In genomic region chr18:28831908-28832307, GRCh38 we compare ENCODE assay signal across 28 cellular contexts.
"Had no signal": no experiment of that assay in that cellular context is flagged by ENCODE, and none has a peak within 500 bp of the region (broad histone marks: within the 10 kb centered on the region; RNA-seq: fewer than 3 reads in every experiment).

No MANE protein-coding gene starts in this region.

- H3K79me2 ChIP-seq: parathyroid adenoma had no signal

- DNase-seq: immature natural killer cell; kidney; left colon; left lung; lower lobe of right lung; mammary epithelial cell; mesenchymal stem cell; naive B cell; natural killer cell; nephron progenitor cell; occipital lobe; right cardiac atrium; stimulated activated CD4-positive, alpha-beta T cell treated with anti-CD3 and anti-CD28 coated beads, Interleukin-12 subunit alpha, Interleukin-12 subunit beta, amount 100 ng/mL, for 4 hours; stimulated activated CD4-positive, alpha-beta T cell treated with anti-CD3 and anti-CD28 coated beads, Interleukin-15, amount 100 ng/mL, for 24 hours; stimulated activated CD4-positive, alpha-beta T cell treated with anti-CD3 and anti-CD28 coated beads, Interleukin-2, amount 100 ng/mL, for 24 hours; stimulated activated CD4-positive, alpha-beta T cell treated with anti-CD3 and anti-CD28 coated beads, Interleukin-4, amount 100 ng/mL, for 1 hour; stimulated activated naive B cell treated with anti-CD40 and anti-IgM and Interleukin-4, amounts not matched to agents 10 μg/mL and 1 μg/mL and 100 μg/mL, for 72 hours; tibial artery; upper lobe of right lung had no signal

- H3K27me3 ChIP-seq: left lung, neural progenitor cell, neutrophil, suprapubic skin, tibial artery, upper lobe of right lung had no signal

- H3K27ac Mint-ChIP-seq: immature natural killer cell; naive B cell; natural killer cell; nephron progenitor cell; neural progenitor cell; progenitor cell of endocrine pancreas; stimulated activated naive B cell treated with anti-CD40 and anti-IgM and Interleukin-4, amounts not matched to agents 10 μg/mL and 1 μg/mL and 100 μg/mL, for 72 hours; stimulated activated naive CD8-positive, alpha-beta T cell treated with anti-CD3 and anti-CD28 coated beads, Interleukin-15, Interleukin-2, amounts not matched to agents 100 ng/mL and 50 ng/mL, for 24 hours had no signal

- H3K9me3 Mint-ChIP-seq: nephron progenitor cell; neural progenitor cell; stimulated activated naive CD8-positive, alpha-beta T cell treated with anti-CD3 and anti-CD28 coated beads, Interleukin-15, Interleukin-2, amounts not matched to agents 100 ng/mL and 50 ng/mL, for 24 hours had no signal

- H3K27ac ChIP-seq: left lung, lower lobe of right lung, neural progenitor cell, neutrophil, parathyroid adenoma, skin epidermis, suprapubic skin, thoracic aorta, tibial artery, upper lobe of right lung had no signal

- ATAC-seq: left colon; left lung; lower lobe of right lung; natural killer cell; right cardiac atrium; sciatic nerve; stimulated activated naive B cell treated with anti-CD40 and anti-IgM and Interleukin-4, amounts not matched to agents 10 μg/mL and 1 μg/mL and 100 μg/mL, for 72 hours; upper lobe of right lung had no signal

- H3K4me1 ChIP-seq: left lung, lower lobe of right lung, parathyroid adenoma, suprapubic skin, tibial artery, upper lobe of right lung had no signal

- H3K4me3 ChIP-seq: left lung, lower lobe of right lung, neural progenitor cell, skin epidermis, suprapubic skin, thoracic aorta, tibial artery, upper lobe of right lung had no signal

- H3K4me1 Mint-ChIP-seq: immature natural killer cell; naive B cell; stimulated activated naive B cell treated with anti-CD40 and anti-IgM and Interleukin-4, amounts not matched to agents 10 μg/mL and 1 μg/mL and 100 μg/mL, for 72 hours had no signal

- H3K4me3 Mint-ChIP-seq: immature natural killer cell; naive B cell; natural killer cell; nephron progenitor cell; neural progenitor cell; stimulated activated naive B cell treated with anti-CD40 and anti-IgM and Interleukin-4, amounts not matched to agents 10 μg/mL and 1 μg/mL and 100 μg/mL, for 72 hours; stimulated activated naive CD8-positive, alpha-beta T cell treated with anti-CD3 and anti-CD28 coated beads, Interleukin-15, Interleukin-2, amounts not matched to agents 100 ng/mL and 50 ng/mL, for 24 hours had no signal

- H3K4me2 ChIP-seq: neural progenitor cell had no signal

- H3K36me3 ChIP-seq: left lung, lower lobe of right lung, neural progenitor cell, neutrophil, suprapubic skin, thoracic aorta, tibial artery, upper lobe of right lung had no signal

- H2AFZ ChIP-seq: neural progenitor cell, parathyroid adenoma had no signal

- H3K9me3 ChIP-seq: left lung, lower lobe of right lung, neutrophil, suprapubic skin, thoracic aorta, tibial artery, upper lobe of right lung had no signal

- H3K36me3 Mint-ChIP-seq: immature natural killer cell; naive B cell; natural killer cell; neural progenitor cell; stimulated activated naive B cell treated with anti-CD40 and anti-IgM and Interleukin-4, amounts not matched to agents 10 μg/mL and 1 μg/mL and 100 μg/mL, for 72 hours had no signal

- H3K27me3 Mint-ChIP-seq: naive B cell; progenitor cell of endocrine pancreas; stimulated activated naive B cell treated with anti-CD40 and anti-IgM and Interleukin-4, amounts not matched to agents 10 μg/mL and 1 μg/mL and 100 μg/mL, for 72 hours; stimulated activated naive CD8-positive, alpha-beta T cell treated with anti-CD3 and anti-CD28 coated beads, Interleukin-15, Interleukin-2, amounts not matched to agents 100 ng/mL and 50 ng/mL, for 24 hours had no signal

- H3K9ac ChIP-seq: neural progenitor cell, parathyroid adenoma had no signal
